Comparison of ENCODE assay signal across 10 cellular contexts in the genomic region with DNA sequence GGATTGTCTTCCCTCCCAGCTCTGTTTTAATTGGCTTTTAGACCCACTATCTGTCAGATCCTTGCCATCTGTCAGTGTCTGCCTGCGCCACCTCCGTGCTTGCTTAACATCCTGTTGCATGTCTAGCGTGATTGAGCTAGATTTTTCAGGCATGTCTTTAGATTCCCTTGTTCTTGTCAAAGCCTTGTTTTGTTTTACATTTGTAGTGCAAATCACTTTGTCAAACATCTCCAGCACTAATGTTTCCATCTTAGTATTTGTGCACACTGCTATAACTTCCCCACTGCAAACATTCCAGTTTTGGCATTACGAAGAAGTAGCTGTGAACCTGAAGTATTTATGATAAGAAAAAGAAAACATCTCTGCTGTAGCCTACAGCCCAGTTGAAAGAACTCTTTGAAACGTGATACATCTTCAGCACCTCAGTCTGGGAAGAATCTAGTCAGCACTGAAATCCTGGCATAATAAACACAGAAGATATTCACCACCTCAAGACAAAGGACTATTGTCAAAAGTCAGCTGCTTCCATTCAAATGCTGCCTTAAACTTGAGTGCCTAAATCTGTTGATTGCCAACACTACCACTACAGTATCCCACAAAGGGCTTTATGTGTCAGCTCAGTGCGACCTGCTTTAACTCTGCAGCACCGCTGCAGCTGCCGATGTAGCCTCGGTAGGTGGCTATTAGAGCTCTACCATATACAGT.
DNase-seq lines count a peak whose midpoint lies in the region; ATAC-seq and TF ChIP-seq lines count a peak whose summit lies in the region.
"Had no signal": no experiment of that assay in that cellular context is flagged by ENCODE, and none has a peak within 500 bp of the region (broad histone marks: within the 10 kb centered on the region; RNA-seq: fewer than 3 reads in every experiment).

No MANE protein-coding gene starts in this region.

- H3K9me3 Mint-ChIP-seq in T-cell: no peaks in the 10 kb centered on the region
- H3K9me3 Mint-ChIP-seq: memory B cell had no signal

- intact Hi-C loops in Right ventricle myocardium inferior (cut with DNase I): loop anchor here (5.0 kb wide), 2 partner anchors 51 to 54 kb away; no protein-coding TSS in a partner anchor

- peaks cover 3% of the 10 kb centered on the region for H3K36me3 Mint-ChIP-seq in T-cell

- CTCF ChIA-PET in T-cell (lab: Charles Lee): no interaction called here

- no peak overlapping the region for H3K27ac Mint-ChIP-seq in T-cell
- H3K27ac Mint-ChIP-seq: memory B cell had no signal

- H3K27me3 ChIP-seq in right atrium auricular region: no peaks in the 10 kb centered on the region
- H3K27me3 ChIP-seq: BLaER1 had no signal

- in situ Hi-C loops in G401 (cut with HindIII; ENCODE audit: low sequenced_read_pairs): no loop called here

- H3K27ac ChIP-seq in right atrium auricular region: peak overlapping the region in 1 of 2 donors; percentile 41
- H3K27ac ChIP-seq: BLaER1 had no signal

- H3K4me1 Mint-ChIP-seq in T-cell: peaks cover 10 to 28% (median 19%) of the 10 kb centered on the region in 3 donors

- H3K4me3 ChIP-seq in right atrium auricular region: no peak overlapping the region
- H3K4me3 ChIP-seq: BLaER1 had no signal

- no peak for TF ChIP-seq CTCF in right atrium auricular region (IDR thresholded peaks at IDR 0.05)

- no peak for DNase-seq in Right ventricle myocardium inferior (ENCODE audit: missing footprints)
- no peak for DNase-seq in right atrium auricular region (ENCODE audit: low spot score)
- DNase-seq in astrocyte of the hippocampus (ENCODE audit: low read depth, low spot score): peak; percentile 55
- DNase-seq in inferior parietal cortex (ENCODE audit: extremely low spot score): peak; percentile 77
- DNase-seq in activated CD8-positive, alpha-beta memory T cell treated with anti-CD3 and anti-CD28 coated beads, Interleukin-2, amount 50 U/mL, for 4 hours: no peak
- no peak for DNase-seq in G401 (ENCODE audit: low spot score)
- DNase-seq in T-cell: no peak

- peaks cover 0 to 3% of the 10 kb centered on the region in 2 donors for H3K27me3 Mint-ChIP-seq in T-cell
- H3K27me3 Mint-ChIP-seq: memory B cell had no signal

- ATAC-seq in Right ventricle myocardium inferior: peak; percentile 73
- ATAC-seq in GM18520 (IDR thresholded peaks at IDR 0.05; ENCODE audit: unreplicated experiment): no peak
- no peak for ATAC-seq in T-cell (replicated peaks in 1 of 4)

- H3K4me1 ChIP-seq in right atrium auricular region: peaks cover 0 to 39% of the 10 kb centered on the region in 2 donors
- H3K4me1 ChIP-seq: BLaER1 had no signal

- H3K4me3 Mint-ChIP-seq in T-cell: no peak overlapping the region
- H3K4me3 Mint-ChIP-seq: memory B cell had no signal

- POLR2A ChIA-PET in T-cell (lab: Charles Lee): interaction anchor here in 1 of 2 donors (0.7 kb wide), 1 partner anchor 217 kb away, joined by 3 read pairs; no protein-coding TSS in a partner anchor

- H3K9me3 ChIP-seq in right atrium auricular region: no peaks in the 10 kb centered on the region
- H3K9me3 ChIP-seq: BLaER1 had no signal

- H3K36me3 ChIP-seq in right atrium auricular region: peaks cover 17% of the 10 kb centered on the region

Comparison
In these comparisons a context has a peak if more than half of its experiments do, and no peak if none do; other contexts are left out.
1. DNase-seq: peak in astrocyte of the hippocampus (single experiment) and inferior parietal cortex (single experiment); none in Right ventricle myocardium inferior (single experiment), right atrium auricular region (single experiment), activated CD8-positive, alpha-beta memory T cell treated with anti-CD3 and anti-CD28 coated beads, Interleukin-2, amount 50 U/mL, for 4 hours (single experiment), G401 (single experiment) and T-cell (0 of 34).